In genomic region chr3:49803464-49804140, GRCh38 we compare ENCODE assay signal across 8 cellular contexts. TPM values are rescaled to one million over a fixed set of nuclear protein-coding genes. Genes with fewer than 3 reads are reported as not detected.
DNase-seq lines count a peak whose midpoint lies in the region; ATAC-seq and TF ChIP-seq lines count a peak whose summit lies in the region.

No MANE protein-coding gene starts in this region.

- POLR2A ChIA-PET in CD4-positive, alpha-beta T cell (lab: Charles Lee) = interaction anchor here (0.6 to 4.7 kb wide), 19 partner anchors 9 to 782 kb away, joined by 3 to 83 read pairs (median 6); partner anchors contain the start of genes AMIGO3, GMPPB, GNAI2 and IP6K1
- POLR2A ChIA-PET in naive thymus-derived CD8-positive, alpha-beta T cell (lab: Charles Lee) = interaction anchor here (0.6 to 8.3 kb wide), 19 partner anchors 11 to 504 kb away, joined by 3 to 124 read pairs (median 4); partner anchors contain the start of genes AMIGO3, GMPPB, IP6K1 and MON1A

- ATAC-seq in CD4-positive, alpha-beta T cell (ENCODE audit: poor library complexity) = peak; percentile 30
- peak; percentile 7 for ATAC-seq in GM21390 (IDR thresholded peaks at IDR 0.05; ENCODE audit: unreplicated experiment)
- ATAC-seq in naive thymus-derived CD8-positive, alpha-beta T cell = peak; percentile 39 to 45
- peak; percentile 19 for ATAC-seq in aorta (ENCODE audit: low FRiP score)
- no peak for ATAC-seq in GM19328 (IDR thresholded peaks at IDR 0.05; ENCODE audit: unreplicated experiment)

- TF ChIP-seq POLR2A in NB4 (IDR thresholded peaks at IDR 0.05; ENCODE audit: extremely low read depth, insufficient read length) = peak; percentile 6

- H3K4me1 ChIP-seq in aorta (ENCODE audit: control insufficient read depth in 1 of 2, insufficient read depth in 2 of 2, low read length in 2 of 2) = no peaks in the 10 kb centered on the region

- peak overlapping the region; percentile 72 for H3K27ac Mint-ChIP-seq in CD4-positive, alpha-beta T cell
- H3K27ac Mint-ChIP-seq in endothelial cell (ENCODE audit: unreplicated experiment) = no peak overlapping the region
- peak overlapping the region in 9 of 10 donors; percentile 53 to 96 (median 90) for H3K27ac Mint-ChIP-seq in naive thymus-derived CD8-positive, alpha-beta T cell

- intact Hi-C loops in CD4-positive, alpha-beta T cell (cut with DNase I, micrococcal nuclease) = loop anchor here (1.0 to 10.0 kb wide), 4 partner anchors 10 to 281 kb away; partner anchors contain the start of genes IP6K1 (in 1 of the 2), MON1A (in 1 of the 2), RBM5 (in 1 of the 2) and UBA7 (in 1 of the 2)
- intact Hi-C loops in aorta (cut with DNase I) = loop anchor here (2.0 to 5.0 kb wide), 3 partner anchors 35 to 104 kb away; partner anchors contain the start of gene MST1R (in 1 of the 2)

- H3K27ac ChIP-seq in CD4-positive, alpha-beta T cell (ENCODE audit: low read depth, low read length) = peak overlapping the region; percentile 69
- peak overlapping the region in 1 of 2 donors; percentile 68 for H3K27ac ChIP-seq in aorta (ENCODE audit: low read depth in 1 of 2, low read length in 2 of 2)

- H3K4me1 Mint-ChIP-seq in CD4-positive, alpha-beta T cell (ENCODE audit: low read depth) = peaks cover 52% of the 10 kb centered on the region
- H3K4me1 Mint-ChIP-seq in endothelial cell (ENCODE audit: unreplicated experiment) = peaks cover 52% of the 10 kb centered on the region
- H3K4me1 Mint-ChIP-seq in naive thymus-derived CD8-positive, alpha-beta T cell = peaks cover 30 to 57% (median 55%) of the 10 kb centered on the region in 4 donors

- peaks cover 4% of the 10 kb centered on the region for H3K27me3 Mint-ChIP-seq in CD4-positive, alpha-beta T cell
- H3K27me3 Mint-ChIP-seq in endothelial cell (ENCODE audit: unreplicated experiment) = peaks cover 12% of the 10 kb centered on the region
- peaks cover 2 to 11% (median 9%) of the 10 kb centered on the region in 5 donors for H3K27me3 Mint-ChIP-seq in naive thymus-derived CD8-positive, alpha-beta T cell

- H3K36me3 Mint-ChIP-seq in CD4-positive, alpha-beta T cell (ENCODE audit: low read depth) = peaks cover 12% of the 10 kb centered on the region
- H3K36me3 Mint-ChIP-seq in endothelial cell (ENCODE audit: low read depth, unreplicated experiment) = peaks cover 11% of the 10 kb centered on the region
- peaks cover 0 to 7% (median 0%) of the 10 kb centered on the region in 3 donors for H3K36me3 Mint-ChIP-seq in naive thymus-derived CD8-positive, alpha-beta T cell

- peak in 9 of 10 experiments; percentile 22 to 58 (median 37) for DNase-seq in CD4-positive, alpha-beta T cell
- DNase-seq in NB4 (ENCODE audit: low read depth) (peak; percentile 85), endothelial cell (ENCODE audit: low spot score) (peak; percentile 51), aorta (peak; percentile 67 to 78)
- peak; percentile 45 to 54 for DNase-seq in activated CD4-positive, alpha-beta T cell treated with anti-CD3 and anti-CD28 coated beads, Interleukin-2, amount 50 U/mL, for 48 hours
- peak; percentile 26 to 73 (median 61) for DNase-seq in naive thymus-derived CD8-positive, alpha-beta T cell

- H3K4me3 Mint-ChIP-seq in CD4-positive, alpha-beta T cell = peak overlapping the region; percentile 85
- H3K4me3 Mint-ChIP-seq in endothelial cell (ENCODE audit: unreplicated experiment) = peak overlapping the region; percentile 90
- peak overlapping the region; percentile 71 to 95 (median 88) for H3K4me3 Mint-ChIP-seq in naive thymus-derived CD8-positive, alpha-beta T cell

- 1% methylated on average over 33 to 41 of the region's 41 CpGs for WGBS in aorta, 2 donors

- H3K36me3 ChIP-seq in aorta (ENCODE audit: control insufficient read depth in 1 of 2, insufficient read depth in 2 of 2, low read length in 1 of 2) = no peaks in the 10 kb centered on the region

- H3K9me3 ChIP-seq in CD4-positive, alpha-beta T cell (ENCODE audit: control insufficient read depth, low read length) = no peaks in the 10 kb centered on the region
- H3K9me3 ChIP-seq in aorta (ENCODE audit: control insufficient read depth, low read length) = no peaks in the 10 kb centered on the region

- CTCF ChIA-PET in CD4-positive, alpha-beta T cell (lab: Charles Lee) = interaction anchor here (1.1 to 6.2 kb wide), 11 partner anchors 11 to 103 kb away, joined by 3 to 103 read pairs (median 7); partner anchors contain the start of gene UBA7

- H3K9me3 Mint-ChIP-seq in CD4-positive, alpha-beta T cell = no peaks in the 10 kb centered on the region
- H3K9me3 Mint-ChIP-seq in endothelial cell (ENCODE audit: unreplicated experiment) = no peaks in the 10 kb centered on the region
- no peaks in the 10 kb centered on the region for H3K9me3 Mint-ChIP-seq in naive thymus-derived CD8-positive, alpha-beta T cell

- H3K4me3 ChIP-seq in NB4 (ENCODE audit: low read depth, low read length) (peak overlapping the region; percentile 83), aorta (ENCODE audit: low read length in 2 of 2) (peak overlapping the region; percentile 51 to 57)

- H3K27me3 ChIP-seq in CD4-positive, alpha-beta T cell (ENCODE audit: control insufficient read depth, insufficient read depth, low read length) = no peaks in the 10 kb centered on the region
- H3K27me3 ChIP-seq in aorta (ENCODE audit: control insufficient read depth in 1 of 2, insufficient read depth in 2 of 2, low read length in 1 of 2) = no peaks in the 10 kb centered on the region

- TF ChIP-seq CTCF in CD4-positive, alpha-beta T cell (IDR thresholded peaks at IDR 0.05) = no peak
- TF ChIP-seq CTCF in NB4 (IDR thresholded peaks at IDR 0.05; ENCODE audit: low read depth, low read length) = no peak
- no peak for TF ChIP-seq CTCF in endothelial cell (IDR thresholded peaks at IDR 0.05; ENCODE audit: unreplicated experiment)

RNA-seq across cellular contexts. Expression of gene INKA1, which starts 0.5 kb away (rescaled TPM):
- total RNA-seq in CD4-positive, alpha-beta T cell = under 1 TPM; 0.85 to 0.87 TPM
- total RNA-seq in endothelial cell (ENCODE audit: unreplicated experiment) (57.6 TPM), aorta (1 to 10 TPM; 5.5 to 8.8 TPM)
- total RNA-seq in naive thymus-derived CD8-positive, alpha-beta T cell = 1 to 10 TPM; 1.8 to 4.4 TPM
- polyA plus RNA-seq in naive thymus-derived CD8-positive, alpha-beta T cell = 1 to 10 TPM in 1 of 3 donors, under 1 TPM in 2; 0.33 to 3.5 (median 0.44) TPM
- 10 to 100 TPM; 12.1 to 12.2 TPM for polyA plus RNA-seq in aorta

RNA-seq across cellular contexts. Expression of gene CDHR4, which starts 3.9 kb away (rescaled TPM):
- total RNA-seq in CD4-positive, alpha-beta T cell = under 1 TPM in 1 of 2 experiments, not detected in 1; 0.17 TPM
- 1.1 TPM for total RNA-seq in endothelial cell (ENCODE audit: unreplicated experiment)
- total RNA-seq in naive thymus-derived CD8-positive, alpha-beta T cell = not detected
- polyA plus RNA-seq in naive thymus-derived CD8-positive, alpha-beta T cell = not detected
- total RNA-seq in aorta = 1 to 10 TPM in 1 of 2 donors, under 1 TPM in 1; 0.26 to 1.1 TPM
- 1 to 10 TPM in 1 of 2 donors, not detected in 1; 5.0 TPM for polyA plus RNA-seq in aorta

RNA-seq across cellular contexts. Expression of gene UBA7, which starts 10.2 kb away (rescaled TPM):
- 100 to 1,000 TPM; 208 to 213 TPM for total RNA-seq in CD4-positive, alpha-beta T cell
- total RNA-seq in endothelial cell (ENCODE audit: unreplicated experiment) (6.0 TPM), aorta (100 to 1,000 TPM in 1 of 2 donors, 10 to 100 TPM in 1; 45.2 to 102 TPM)
- 100 to 1,000 TPM; 326 to 331 TPM for total RNA-seq in naive thymus-derived CD8-positive, alpha-beta T cell
- polyA plus RNA-seq in naive thymus-derived CD8-positive, alpha-beta T cell = 10 to 100 TPM; 30.9 to 43.8 (median 33.5) TPM
- polyA plus RNA-seq in aorta = 100 to 1,000 TPM in 1 of 2 donors, 10 to 100 TPM in 1; 34.7 to 199 TPM

RNA-seq across cellular contexts. Expression of gene IP6K1, which starts 17.3 kb away (rescaled TPM):
- total RNA-seq in CD4-positive, alpha-beta T cell = 10 to 100 TPM; 33.3 to 36.0 TPM
- total RNA-seq in endothelial cell (ENCODE audit: unreplicated experiment) = 56.4 TPM
- 10 to 100 TPM; 49.9 to 53.4 TPM for total RNA-seq in naive thymus-derived CD8-positive, alpha-beta T cell
- 10 to 100 TPM; 11.7 to 26.0 (median 17.4) TPM for polyA plus RNA-seq in naive thymus-derived CD8-positive, alpha-beta T cell
- 10 to 100 TPM; 36.5 to 40.2 TPM for total RNA-seq in aorta
- 10 to 100 TPM in 1 of 2 donors, 1 to 10 TPM in 1; 9.4 to 19.5 TPM for polyA plus RNA-seq in aorta

RNA-seq across cellular contexts. Expression of gene TRAIP, which starts 52.8 kb away (rescaled TPM):
- total RNA-seq in CD4-positive, alpha-beta T cell = 1 to 10 TPM; 2.4 TPM
- 6.2 TPM for total RNA-seq in endothelial cell (ENCODE audit: unreplicated experiment)
- 1 to 10 TPM; 4.3 to 5.8 TPM for total RNA-seq in naive thymus-derived CD8-positive, alpha-beta T cell
- 1 to 10 TPM; 1.3 to 2.0 (median 1.7) TPM for polyA plus RNA-seq in naive thymus-derived CD8-positive, alpha-beta T cell
- 1 to 10 TPM in 1 of 2 donors, under 1 TPM in 1; 0.94 to 2.6 TPM for total RNA-seq in aorta
- 1 to 10 TPM in 1 of 2 donors, under 1 TPM in 1; 0.63 to 3.1 TPM for polyA plus RNA-seq in aorta
